ENCODE assay signal across 11 cellular contexts in the genomic region with DNA sequence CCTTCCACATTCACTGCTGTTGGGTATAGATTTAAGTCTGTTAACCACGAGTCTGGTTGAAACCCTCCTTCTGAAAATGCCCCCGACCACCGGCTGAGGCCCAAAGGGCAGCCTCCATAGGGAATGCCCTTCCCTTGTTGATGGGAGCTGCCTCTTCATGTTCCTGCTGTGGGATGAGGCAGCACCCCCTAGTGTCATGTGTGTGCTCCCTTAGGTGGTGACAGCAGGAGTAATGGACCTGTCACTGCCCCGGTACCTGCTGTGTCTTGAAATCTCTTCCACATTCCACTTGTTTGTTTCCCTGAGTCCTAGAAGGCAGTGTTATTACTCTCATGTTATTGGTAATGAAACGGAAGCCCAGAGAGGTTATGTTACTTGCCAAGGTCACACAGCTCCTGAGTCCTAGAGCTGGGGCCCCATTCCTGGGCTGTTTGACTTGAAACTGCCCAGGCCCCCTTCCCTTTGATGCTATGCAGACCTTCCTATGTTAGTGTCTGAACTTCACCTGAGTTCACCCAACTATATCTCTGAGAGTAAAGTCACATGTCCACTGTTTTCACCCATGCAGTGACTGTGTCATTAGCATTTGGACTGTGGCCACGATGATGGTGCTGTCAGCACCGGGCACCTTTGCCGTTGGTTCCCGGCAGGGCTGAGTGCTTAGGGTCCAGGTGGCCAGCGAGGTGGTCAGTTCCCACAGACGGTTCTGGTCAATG.
A peak's percentile ranks its signal among the peaks of the same experiment; 100 is the strongest.
DNase-seq lines count a peak whose midpoint lies in the region; TF ChIP-seq lines count a peak whose summit lies in the region.
"Had no signal": no experiment of that assay in that cellular context is flagged by ENCODE, and none has a peak within 500 bp of the region (broad histone marks: within the 10 kb centered on the region; RNA-seq: fewer than 3 reads in every experiment).

No MANE protein-coding gene starts in this region.

- H4K20me1 ChIP-seq in neural progenitor cell (ENCODE audit: low read depth): no peaks in the 10 kb centered on the region

- no peaks in the 10 kb centered on the region for H3K27me3 Mint-ChIP-seq in neural progenitor cell (ENCODE audit: insufficient read depth, low read depth)
- H3K27me3 Mint-ChIP-seq: activated CD4-positive, alpha-beta T cell treated with anti-CD3 and anti-CD28 coated beads, Interleukin-2, amount 10 ng/mL, durations not matched to agents 7 days and 5 days had no signal

- H3K4me1 ChIP-seq in neural progenitor cell: no peaks in the 10 kb centered on the region

- no peaks in the 10 kb centered on the region for H3K36me3 ChIP-seq in neural progenitor cell

- no peak overlapping the region for H3K27ac Mint-ChIP-seq in neural progenitor cell
- H3K27ac Mint-ChIP-seq: activated CD4-positive, alpha-beta T cell treated with anti-CD3 and anti-CD28 coated beads, Interleukin-2, amount 10 ng/mL, durations not matched to agents 7 days and 5 days had no signal

- no peak overlapping the region for H3K4me3 Mint-ChIP-seq in neural progenitor cell
- H3K4me3 Mint-ChIP-seq: activated CD4-positive, alpha-beta T cell treated with anti-CD3 and anti-CD28 coated beads, Interleukin-2, amount 10 ng/mL, durations not matched to agents 7 days and 5 days had no signal

- peaks cover 2% of the 10 kb centered on the region for H3K36me3 Mint-ChIP-seq in neural progenitor cell

- no peaks in the 10 kb centered on the region for H3F3A ChIP-seq in neural progenitor cell (ENCODE audit: low read depth)

- H3K4me3 ChIP-seq in cardiac fibroblast (replicated peaks in 1 of 2; ENCODE audit: low read depth in 2 of 2, low read length in 2 of 2) (no peak overlapping the region), neural progenitor cell (no peak overlapping the region)

- H3K4me2 ChIP-seq in neural progenitor cell: no peak overlapping the region

- no peaks in the 10 kb centered on the region for H3K9me3 ChIP-seq in neural progenitor cell (ENCODE audit: low read depth)

- no peaks in the 10 kb centered on the region for H3K27me3 ChIP-seq in neural progenitor cell

- H3K27ac ChIP-seq in neural progenitor cell: no peak overlapping the region

- TF ChIP-seq CTCF in cardiac fibroblast (IDR thresholded peaks at IDR 0.05; ENCODE audit: low read depth, low read length) (peak; percentile 28), neural progenitor cell (IDR thresholded peaks at IDR 0.05) (peak; percentile 22)

- no peaks in the 10 kb centered on the region for H3K9me3 Mint-ChIP-seq in neural progenitor cell
- H3K9me3 Mint-ChIP-seq: activated CD4-positive, alpha-beta T cell treated with anti-CD3 and anti-CD28 coated beads, Interleukin-2, amount 10 ng/mL, durations not matched to agents 7 days and 5 days had no signal

- DNase-seq in NCI-H1694 treated with DMSO at 0.1 percent for 48 hours (lab: John Stamatoyannopoulos, UW) (peak; percentile 7), NCI-H1694 (lab: John Stamatoyannopoulos, UW) (no peak), HuH-7.5 (ENCODE audit: low spot score) (peak; percentile 58), cardiac fibroblast (ENCODE audit: low read depth in 2 of 2) (peak in 1 of 2 donors; percentile 4), neural progenitor cell (ENCODE audit: low spot score) (no peak), NCI-H2227 (lab: John Stamatoyannopoulos, UW; ENCODE audit: unreplicated experiment) (no peak), NCI-H146 (lab: John Stamatoyannopoulos, UW) (no peak), mesenteric fat pad (ENCODE audit: low spot score) (no peak)
- DNase-seq: activated CD4-positive, alpha-beta T cell treated with anti-CD3 and anti-CD28 coated beads, Interleukin-2, amount 10 ng/mL, durations not matched to agents 7 days and 5 days; amniotic stem cell; mesenchymal stem cell had no signal

- no peak overlapping the region for H3K9ac ChIP-seq in neural progenitor cell

- H2AFZ ChIP-seq in neural progenitor cell (replicated peaks): no peak overlapping the region

- H3K79me2 ChIP-seq in neural progenitor cell (ENCODE audit: low read depth): no peaks in the 10 kb centered on the region

- H3K4me1 Mint-ChIP-seq in neural progenitor cell: peaks cover 8% of the 10 kb centered on the region

Comparison
In these comparisons a context has a peak if more than half of its experiments do, and no peak if none do; other contexts are left out.
1. DNase-seq: peak in NCI-H1694 treated with DMSO at 0.1 percent for 48 hours (single experiment) and HuH-7.5 (single experiment); none in NCI-H1694 (single experiment), neural progenitor cell (single experiment), NCI-H2227 (single experiment), NCI-H146 (single experiment) and mesenteric fat pad (single experiment).